In the genomic region with DNA sequence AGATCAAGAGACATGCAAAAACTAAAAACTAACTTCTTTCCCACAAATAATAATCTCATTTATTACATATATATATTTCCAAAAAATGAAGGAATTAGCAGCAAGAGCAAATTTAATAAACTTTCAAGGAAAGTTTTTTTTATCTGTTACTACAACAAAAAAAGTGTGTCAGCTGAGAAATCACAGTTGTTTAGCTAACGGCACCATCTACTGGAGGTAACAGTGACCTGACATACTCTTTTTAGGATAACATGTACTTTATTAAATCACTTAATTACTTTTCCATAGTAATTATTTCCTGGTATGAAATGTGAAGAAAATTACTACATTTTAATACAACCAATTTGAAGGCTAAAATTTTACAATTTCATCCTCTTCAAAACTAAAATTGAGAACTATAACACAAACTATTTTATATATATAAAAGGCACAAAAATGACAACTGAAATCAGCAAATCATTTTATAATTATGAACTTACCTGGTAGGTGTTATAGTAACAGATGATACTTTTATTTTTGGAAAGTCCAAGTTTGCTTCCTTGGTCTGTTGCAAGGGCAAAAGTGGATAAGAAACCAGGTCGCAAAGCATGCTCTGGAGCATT, we compare ENCODE assay signal across 8 cellular contexts. TPM values are rescaled to one million over a fixed set of nuclear protein-coding genes. Genes with fewer than 3 reads are reported as not detected.
DNase-seq lines count a peak whose midpoint lies in the region; ATAC-seq and TF ChIP-seq lines count a peak whose summit lies in the region.

No MANE protein-coding gene starts in this region.

- H3K9me3 Mint-ChIP-seq in natural killer cell (no peaks in the 10 kb centered on the region), type B pancreatic cell (no peaks in the 10 kb centered on the region)
- H3K9me3 Mint-ChIP-seq in natural killer cell treated with Interleukin-12 subunit alpha and Interleukin-12 subunit beta and Interleukin-15 and Interleukin-18, amount 100 ng/mL, for 72 hours: no peaks in the 10 kb centered on the region

- no peak overlapping the region for H3K4me3 ChIP-seq in HL-60 (replicated peaks; ENCODE audit: insufficient read depth, low read length)
- H3K4me3 ChIP-seq in foreskin fibroblast (ENCODE audit: low read depth in 1 of 2, low read length in 2 of 2): no peak overlapping the region

- intact Hi-C loops in natural killer cell (cut with micrococcal nuclease): no loop called here

- DNase-seq in natural killer cell (no peak), HL-60 (ENCODE audit: low read depth in 1 of 2, low spot score in 1 of 2) (peak in 1 of 2 experiments; percentile 32), T follicular helper cell (ENCODE audit: low read depth) (peak; percentile 12), foreskin fibroblast (peak in 1 of 2 donors; percentile 39), type B pancreatic cell (ENCODE audit: extremely low spot score, unreplicated experiment) (no peak), activated gamma-delta T cell treated with Interleukin-2 at 50 U/mL for 16 hours (no peak)
- DNase-seq in natural killer cell treated with Interleukin-12 subunit alpha and Interleukin-12 subunit beta and Interleukin-15 and Interleukin-18, amount 100 ng/mL, for 72 hours (ENCODE audit: low spot score): no peak

- H3K27me3 ChIP-seq in HL-60 (ENCODE audit: insufficient read depth, poor library complexity, severe bottlenecking): no peaks in the 10 kb centered on the region

- H3K36me3 Mint-ChIP-seq in natural killer cell: peaks cover 5% of the 10 kb centered on the region
- peaks cover 5% of the 10 kb centered on the region for H3K36me3 Mint-ChIP-seq in natural killer cell treated with Interleukin-12 subunit alpha and Interleukin-12 subunit beta and Interleukin-15 and Interleukin-18, amount 100 ng/mL, for 72 hours
- H3K36me3 Mint-ChIP-seq in type B pancreatic cell: peaks cover 5% of the 10 kb centered on the region

- no peak overlapping the region for H3K27ac Mint-ChIP-seq in natural killer cell
- no peak overlapping the region for H3K27ac Mint-ChIP-seq in natural killer cell treated with Interleukin-12 subunit alpha and Interleukin-12 subunit beta and Interleukin-15 and Interleukin-18, amount 100 ng/mL, for 72 hours
- no peak overlapping the region for H3K27ac Mint-ChIP-seq in type B pancreatic cell

- H3K27me3 Mint-ChIP-seq in natural killer cell (ENCODE audit: low read depth in 2 of 2) (no peaks in the 10 kb centered on the region), type B pancreatic cell (no peaks in the 10 kb centered on the region)
- H3K27me3 Mint-ChIP-seq in natural killer cell treated with Interleukin-12 subunit alpha and Interleukin-12 subunit beta and Interleukin-15 and Interleukin-18, amount 100 ng/mL, for 72 hours: no peaks in the 10 kb centered on the region

- ATAC-seq in natural killer cell: no peak
- ATAC-seq in natural killer cell treated with Interleukin-12 subunit alpha and Interleukin-12 subunit beta and Interleukin-15 and Interleukin-18, amount 100 ng/mL, for 72 hours: no peak
- no peak for ATAC-seq in HG03196 (IDR thresholded peaks at IDR 0.05; ENCODE audit: unreplicated experiment)

- H3K4me3 Mint-ChIP-seq in natural killer cell (no peak overlapping the region), type B pancreatic cell (no peak overlapping the region)
- no peak overlapping the region for H3K4me3 Mint-ChIP-seq in natural killer cell treated with Interleukin-12 subunit alpha and Interleukin-12 subunit beta and Interleukin-15 and Interleukin-18, amount 100 ng/mL, for 72 hours

- peak; percentile 50 for TF ChIP-seq CTCF in natural killer cell (IDR thresholded peaks at IDR 0.05)
- peak; percentile 20 for TF ChIP-seq CTCF in HL-60 (IDR thresholded peaks at IDR 0.05; ENCODE audit: insufficient read depth, low read length)
- peak; percentile 42 for TF ChIP-seq CTCF in foreskin fibroblast (IDR thresholded peaks at IDR 0.05; ENCODE audit: low read depth, low read length)
- TF ChIP-seq CTCF in type B pancreatic cell (conservative IDR thresholded peaks at IDR 0.05): peak; percentile 78

- H3K27ac ChIP-seq in HL-60 (replicated peaks): no peak overlapping the region

- H3K4me1 Mint-ChIP-seq in natural killer cell (peaks cover 0 to 10% of the 10 kb centered on the region in 2 donors), type B pancreatic cell (ENCODE audit: unreplicated experiment) (no peaks in the 10 kb centered on the region)
- peaks cover 4 to 5% of the 10 kb centered on the region in 2 donors for H3K4me1 Mint-ChIP-seq in natural killer cell treated with Interleukin-12 subunit alpha and Interleukin-12 subunit beta and Interleukin-15 and Interleukin-18, amount 100 ng/mL, for 72 hours (ENCODE audit: low read depth in 2 of 2)

RNA-seq across cellular contexts. Expression of gene LAMTOR3, which starts 9.1 kb away (rescaled TPM):
- total RNA-seq in natural killer cell (10 to 100 TPM; 18.1 to 29.9 (median 25.9) TPM), type B pancreatic cell (ENCODE audit: low replicate concordance) (47.1 and 54.0 TPM in 2 replicates)
- 10 to 100 TPM; 13.9 to 32.3 TPM for total RNA-seq in natural killer cell treated with Interleukin-12 subunit alpha and Interleukin-12 subunit beta and Interleukin-15 and Interleukin-18, amount 100 ng/mL, for 72 hours

Comparison
In these comparisons a context has a peak if more than half of its experiments do, and no peak if none do; other contexts are left out.
1. CTCF ChIP-seq: peak in every context shown above with its lines; median percentile 78 in type B pancreatic cell; 50 in natural killer cell; 42 in foreskin fibroblast; 20 in HL-60.